ENCODE assay signal across 17 cellular contexts in the genomic region with DNA sequence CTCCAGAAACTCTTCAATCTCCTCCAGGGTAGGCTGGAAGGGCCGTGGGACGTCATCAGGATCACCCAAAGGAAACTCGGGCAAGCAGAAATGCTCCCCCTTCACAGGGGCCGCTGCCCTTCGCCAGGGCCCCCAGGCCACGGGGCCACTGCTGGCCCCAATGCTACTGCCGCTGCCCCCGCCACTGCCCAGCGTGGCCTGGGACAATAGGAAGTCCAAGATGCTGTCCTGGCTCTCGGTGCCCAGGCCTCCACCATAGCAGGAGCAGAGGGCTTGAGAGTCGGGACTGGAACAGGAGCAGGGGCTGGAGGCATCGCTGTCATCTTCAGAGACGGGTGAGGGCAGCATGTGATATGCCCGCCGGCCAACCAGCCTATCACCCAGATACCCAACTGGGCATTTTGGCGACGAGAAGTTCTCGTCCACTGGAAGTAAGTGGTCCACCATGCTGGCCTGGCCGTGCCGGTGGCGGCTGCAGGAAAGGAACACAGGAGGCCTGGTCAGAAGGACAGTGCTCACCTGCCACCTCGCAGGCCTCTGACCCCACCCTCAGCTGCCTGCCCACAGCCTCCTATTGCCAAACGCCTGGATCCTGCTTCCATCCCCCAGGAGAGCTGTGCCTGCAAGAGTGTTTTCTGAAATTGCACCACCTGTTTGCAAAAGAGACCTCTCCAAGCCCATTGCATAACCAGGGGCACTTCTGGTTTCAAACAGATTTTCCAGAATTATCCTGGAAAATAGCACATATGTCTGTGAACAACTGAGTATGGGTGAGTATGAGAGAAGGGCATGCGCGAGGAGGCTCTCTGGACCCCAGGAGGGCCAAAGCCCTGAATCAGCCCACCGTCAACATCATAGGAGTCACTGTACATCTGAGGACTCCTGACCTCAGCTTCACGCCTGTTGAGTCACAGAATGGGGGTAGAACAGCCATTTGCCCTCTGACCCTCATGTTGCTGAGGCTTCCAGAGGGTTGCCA. TPM values are rescaled to one million over a fixed set of nuclear protein-coding genes. Genes with fewer than 3 reads are reported as not detected.
A peak's percentile ranks its signal among the peaks of the same experiment; 100 is the strongest.
DNase-seq lines count a peak whose midpoint lies in the region; ATAC-seq and TF ChIP-seq lines count a peak whose summit lies in the region.
"Had no signal": no experiment of that assay in that cellular context is flagged by ENCODE, and none has a peak within 500 bp of the region (broad histone marks: within the 10 kb centered on the region; RNA-seq: fewer than 3 reads in every experiment).

No MANE protein-coding gene starts in this region.

- H2AFZ ChIP-seq in GM23248, result no peak overlapping the region
- H2AFZ ChIP-seq: parathyroid adenoma had no signal

- H3K36me3 ChIP-seq in GM23248 (ENCODE audit: low read depth) (no peaks in the 10 kb centered on the region), gastroesophageal sphincter (peaks cover 0 to 73% of the 10 kb centered on the region in 2 donors), psoas muscle (ENCODE audit: insufficient read depth in 1 of 2, low read depth in 1 of 2) (peaks cover 0 to 27% of the 10 kb centered on the region in 2 donors)
- H3K36me3 ChIP-seq: MG63 had no signal

- DNase-seq in GM23248 (peak; percentile 23), RKO (ENCODE audit: low spot score) (peak; percentile 13), psoas muscle (peak; percentile 30 to 61), NCI-H510A treated with DMSO at 0.1 percent for 48 hours (lab: John Stamatoyannopoulos, UW) (no peak)
- no peak for DNase-seq in stimulated activated CD4-positive, alpha-beta T cell treated with anti-CD3 and anti-CD28 coated beads, Interleukin-2, amount 100 ng/mL, for 24 hours
- DNase-seq: CD4-positive, CD25-positive, alpha-beta regulatory T cell; MG63; NCI-H226; stimulated activated CD4-positive, alpha-beta T cell treated with anti-CD3 and anti-CD28 coated beads, Interleukin-4, amount 100 ng/mL, for 4 hours; stimulated activated naive CD8-positive, alpha-beta T cell treated with anti-CD3 and anti-CD28 coated beads, Interleukin-15, Interleukin-2, amounts not matched to agents 100 U/mL and 50 U/mL, for 24 hours; T1000 had no signal

- H3K27ac ChIP-seq in GM23248 (no peak overlapping the region), gastroesophageal sphincter (peak overlapping the region in 3 of 4 donors; percentile 35 to 99 (median 91)), psoas muscle (no peak overlapping the region)
- H3K27ac ChIP-seq: parathyroid adenoma had no signal

- H3K4me1 ChIP-seq in GM23248 (ENCODE audit: insufficient read depth) (0 out of 2 replicates have a peak, but pooled peaks cover 7% of the 10 kb centered on the region), gastroesophageal sphincter (peaks cover 0 to 82% (median 20%) of the 10 kb centered on the region in 3 donors), psoas muscle (peaks cover 72% of the 10 kb centered on the region)

- H3K4me2 ChIP-seq in GM23248 (ENCODE audit: unreplicated experiment), result no peak overlapping the region

- intact Hi-C loops in psoas muscle (cut with DNase I), result loop anchor here in 1 of 2 donors (5.0 to 10.0 kb wide), 2 partner anchors 65 to 122 kb away; partner anchors contain the start of gene ZXDC

- no peaks in the 10 kb centered on the region for H3K79me2 ChIP-seq in GM23248 (ENCODE audit: insufficient read depth)
- H3K79me2 ChIP-seq: parathyroid adenoma had no signal

- no peak for TF ChIP-seq CTCF in gastroesophageal sphincter (IDR thresholded peaks at IDR 0.05)
- no peak for TF ChIP-seq CTCF in psoas muscle (IDR thresholded peaks at IDR 0.05)

- no peaks in the 10 kb centered on the region for H3K9me2 ChIP-seq in GM23248 (ENCODE audit: insufficient read depth)

- H3K9me3 ChIP-seq in GM23248 (ENCODE audit: low read depth), result no peaks in the 10 kb centered on the region
- no peaks in the 10 kb centered on the region for H3K9me3 ChIP-seq in gastroesophageal sphincter
- no peaks in the 10 kb centered on the region for H3K9me3 ChIP-seq in psoas muscle
- H3K9me3 ChIP-seq: MG63 had no signal

- TF ChIP-seq EP300 in gastroesophageal sphincter (IDR thresholded peaks at IDR 0.05), result no peak

- in situ Hi-C loops in GM23248 (cut with MboI), result no loop called here

- H3K27me3 ChIP-seq in GM23248 (replicated peaks; ENCODE audit: insufficient read depth) (no peaks in the 10 kb centered on the region), gastroesophageal sphincter (no peaks in the 10 kb centered on the region), psoas muscle (ENCODE audit: insufficient read depth in 3 of 3, low read length in 2 of 3) (no peaks in the 10 kb centered on the region)

- 82 to 88% methylated on average over 23 to 27 of the region's 27 CpGs for WGBS in GM23248 (ENCODE audit: low coverage in 1 of 2, low lambda C conversion rate in 2 of 2, missing lambda C conversion rate in 2 of 2), 2 experiments
- 76 to 90% methylated on average over 7 to 12 of the region's 27 CpGs for WGBS in gastroesophageal sphincter (ENCODE audit: low coverage in 1 of 2), 2 donors
- WGBS in psoas muscle, 3 donors, result 81 to 88% (median 84%) methylated on average over 25 to 27 of the region's 27 CpGs

- H3K4me3 ChIP-seq in GM23248 (no peak overlapping the region), gastroesophageal sphincter (peak overlapping the region in 1 of 2 donors; percentile 77), psoas muscle (peak overlapping the region; percentile 5)
- H3K4me3 ChIP-seq: MG63 had no signal

- no peaks in the 10 kb centered on the region for H4K20me1 ChIP-seq in GM23248 (ENCODE audit: insufficient read depth)

- H3F3A ChIP-seq in GM23248 (ENCODE audit: insufficient read depth), result no peaks in the 10 kb centered on the region

- no peak for ATAC-seq in gastroesophageal sphincter
- no peak for ATAC-seq in psoas muscle
- no peak for ATAC-seq in HG03571 (IDR thresholded peaks at IDR 0.05; ENCODE audit: unreplicated experiment)
- no peak for ATAC-seq in GM21526 (IDR thresholded peaks at IDR 0.05; ENCODE audit: low FRiP score, unreplicated experiment)
- ATAC-seq: stimulated activated naive CD8-positive, alpha-beta T cell treated with anti-CD3 and anti-CD28 coated beads, Interleukin-15, Interleukin-2, amounts not matched to agents 100 U/mL and 50 U/mL, for 24 hours had no signal

- no peak overlapping the region for H3K9ac ChIP-seq in GM23248
- H3K9ac ChIP-seq: parathyroid adenoma had no signal

- no peak for TF ChIP-seq POLR2A in gastroesophageal sphincter (IDR thresholded peaks at IDR 0.05)

RNA-seq across cellular contexts. Expression of gene KLF15, which starts 4.4 kb away (rescaled TPM):
- 0.13 and 0.54 TPM in 2 replicates for total RNA-seq in GM23248 (2014; rRNA removed; shearing (Covaris generic))
- 0.14 TPM in 1 of 2 replicates, not detected in the other for polyA plus RNA-seq in GM23248 (2016; fragmentation: Nextera tagmentation; extraction: Ambion mirVana)
- total RNA-seq in gastroesophageal sphincter, result 100 to 1,000 TPM in 1 of 4 donors, 10 to 100 TPM in 3; 69.5 to 110 (median 94.0) TPM
- 10 to 100 TPM; 13.2 to 64.0 (median 33.0) TPM for total RNA-seq in psoas muscle
- polyA plus RNA-seq in psoas muscle, result 10 to 100 TPM; 13.4 to 77.6 (median 44.0) TPM
- total RNA-seq: CD4-positive, CD25-positive, alpha-beta regulatory T cell had no signal
- polyA plus RNA-seq: CD4-positive, CD25-positive, alpha-beta regulatory T cell had no signal

RNA-seq across cellular contexts. Expression of gene CFAP100, which starts 41.9 kb away (rescaled TPM):
- total RNA-seq in GM23248 (2014; rRNA removed; shearing (Covaris generic)), result not detected in 2 replicates
- polyA plus RNA-seq in GM23248 (2016; fragmentation: Nextera tagmentation; extraction: Ambion mirVana) (not detected in 2 replicates), psoas muscle (not detected)
- total RNA-seq in gastroesophageal sphincter (not detected), psoas muscle (not detected)
- total RNA-seq: CD4-positive, CD25-positive, alpha-beta regulatory T cell; glomerular endothelial cell; lower leg skin had no signal
- polyA plus RNA-seq: CD4-positive, CD25-positive, alpha-beta regulatory T cell had no signal

Comparison
In these comparisons a context has a peak if more than half of its experiments do, and no peak if none do; other contexts are left out.
1. DNase-seq: peak in GM23248 (single experiment), RKO (single experiment) and psoas muscle (2 of 2); none in NCI-H510A treated with DMSO at 0.1 percent for 48 hours (single experiment) and stimulated activated CD4-positive, alpha-beta T cell treated with anti-CD3 and anti-CD28 coated beads, Interleukin-2, amount 100 ng/mL, for 24 hours (0 of 2).
2. H3K27ac ChIP-seq: peak in gastroesophageal sphincter (3 of 4); none in GM23248 (single experiment) and psoas muscle (single experiment).